In the genomic region with DNA sequence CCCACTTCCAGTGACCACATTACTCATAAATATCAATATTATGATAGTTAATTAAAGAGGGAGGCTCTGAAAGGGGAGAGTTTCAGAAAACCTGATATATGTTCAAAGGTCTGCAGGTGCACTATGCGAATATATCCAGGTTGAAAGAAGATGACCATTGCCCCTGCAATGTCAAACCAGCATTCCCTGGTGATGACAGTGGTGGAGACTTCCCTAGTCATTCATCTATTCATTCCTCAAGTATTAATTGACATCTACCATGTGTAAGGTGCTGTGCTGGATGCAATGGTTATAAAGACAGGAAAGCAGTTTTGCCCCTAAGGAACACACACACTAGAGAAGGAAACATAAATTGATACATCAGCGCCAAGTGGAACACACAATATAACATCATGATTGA, we compare ENCODE assay signal across 32 cellular contexts.
"Had no signal": no experiment of that assay in that cellular context is flagged by ENCODE, and none has a peak within 500 bp of the region (broad histone marks: within the 10 kb centered on the region; RNA-seq: fewer than 3 reads in every experiment).

No MANE protein-coding gene starts in this region.

- H3K4me1 ChIP-seq: body of pancreas, breast epithelium had no signal

- H3K27ac ChIP-seq: ascending aorta, body of pancreas, brain microvascular endothelial cell, breast epithelium, cardiac muscle cell had no signal

- DNase-seq: activated effector memory CD4-positive, alpha-beta T cell treated with anti-CD3 and anti-CD28 coated beads, Interleukin-2, amount 50 U/mL, for 16 hours; activated effector memory CD4-positive, alpha-beta T cell treated with Interleukin-2 at 50 U/mL for 16 hours; activated gamma-delta T cell; activated gamma-delta T cell treated with Interleukin-2 at 50 U/mL for 16 hours; activated naive CD4-positive, alpha-beta T cell; activated naive CD4-positive, alpha-beta T cell treated with anti-CD3 and anti-CD28 coated beads for 36 hours; activated naive CD4-positive, alpha-beta T cell treated with anti-CD3 and anti-CD28 coated beads, Interleukin-2, amount 10 ng/mL, durations not matched to agents 7 days and 5 days; activated naive CD4-positive, alpha-beta T cell treated with anti-CD3 and anti-CD28 coated beads, Interleukin-2, amount 50 U/mL, for 16 hours; activated naive CD4-positive, alpha-beta T cell treated with Interleukin-2 at 50 U/mL for 16 hours; activated naive CD8-positive, alpha-beta T cell treated with anti-CD3 and anti-CD28 coated beads for 36 hours; activated naive CD8-positive, alpha-beta T cell treated with anti-CD3 and anti-CD28 coated beads, Interleukin-2, amount 10 ng/mL, durations not matched to agents 7 days and 5 days; activated naive CD8-positive, alpha-beta T cell treated with anti-CD3 and anti-CD28 coated beads, Interleukin-2, amount 50 U/mL, for 24 hours; activated T-cell treated with anti-CD3 and anti-CD28 coated beads, Interleukin-2, amount 50 U/mL, for 1 hour; activated T-cell treated with anti-CD3 and anti-CD28 coated beads, Interleukin-2, amount 50 U/mL, for 24 hours; activated T-cell treated with anti-CD3 and anti-CD28 coated beads, Interleukin-2, amount 50 U/mL, for 4 hours; activated T-cell treated with anti-CD3 and anti-CD28 coated beads, Interleukin-2, amount 50 U/mL, for 48 hours; activated T-cell treated with anti-CD3 and anti-CD28 coated beads, Interleukin-2, amount 50 U/mL, for 72 hours; adrenal gland; amniotic stem cell; amygdala; anterior cingulate cortex; aorta; body of pancreas; brain microvascular endothelial cell; caudate nucleus; central memory CD4-positive, alpha-beta T cell; cerebellar nuclear complex had no signal

- H3K4me3 ChIP-seq: adrenal gland, ascending aorta, body of pancreas, breast epithelium, cardiac muscle cell had no signal

- H3K27me3 ChIP-seq: adrenal gland, ascending aorta, body of pancreas, brain microvascular endothelial cell, breast epithelium, cardiac muscle cell had no signal

- H3K9me3 ChIP-seq: adrenal gland, ascending aorta, body of pancreas, breast epithelium had no signal

- ATAC-seq: activated naive CD4-positive, alpha-beta T cell treated with anti-CD3 and anti-CD28 coated beads, Interleukin-2, amount 50 U/mL, for 72 hours; activated naive CD8-positive, alpha-beta T cell treated with anti-CD3 and anti-CD28 coated beads, Interleukin-2, amount 50 U/mL, for 24 hours; activated T-cell treated with anti-CD3 and anti-CD28 coated beads, Interleukin-2, amount 50 U/mL, for 4 hours; activated T-cell treated with anti-CD3 and anti-CD28 coated beads, Interleukin-2, amount 50 U/mL, for 72 hours; activated T-helper 17 cell treated with anti-CD3 and anti-CD28 coated beads, Interleukin-2, amount 50 U/mL, for 72 hours; body of pancreas had no signal

- H3K36me3 ChIP-seq: adrenal gland, ascending aorta, brain microvascular endothelial cell, breast epithelium, cardiac muscle cell had no signal
